ENCODE assay signal across 13 cellular contexts in the genomic region with DNA sequence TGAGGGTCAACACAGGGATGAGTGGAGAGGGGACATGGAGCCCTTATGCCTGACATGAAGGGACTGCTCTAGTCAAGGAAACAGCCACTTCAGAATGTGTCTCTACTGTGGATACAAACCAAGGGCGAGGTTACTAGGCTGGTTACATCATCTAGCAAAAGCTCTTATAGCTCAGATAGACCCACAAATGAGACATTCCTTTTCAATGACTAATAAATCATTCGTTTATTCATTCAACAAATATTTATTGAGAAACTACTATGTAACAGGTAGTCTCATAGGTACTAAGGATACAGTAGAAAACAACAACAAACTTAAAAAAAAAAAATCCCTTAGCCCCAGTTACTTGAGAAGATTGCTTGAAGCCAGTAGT.
A peak's percentile ranks its signal among the peaks of the same experiment; 100 is the strongest.
DNase-seq lines count a peak whose midpoint lies in the region; FAIRE-seq and TF ChIP-seq lines count a peak whose summit lies in the region.
"Had no signal": no experiment of that assay in that cellular context is flagged by ENCODE, and none has a peak within 500 bp of the region (broad histone marks: within the 10 kb centered on the region; RNA-seq: fewer than 3 reads in every experiment).

No MANE protein-coding gene starts in this region.

- H2AFZ ChIP-seq in keratinocyte (ENCODE audit: control insufficient read depth, low read length), result no peak overlapping the region
- H2AFZ ChIP-seq: parathyroid adenoma had no signal

- in situ Hi-C loops in astrocyte of the spinal cord (cut with HindIII; ENCODE audit: low sequenced_read_pairs) (no loop called here), G401 (cut with HindIII; ENCODE audit: low sequenced_read_pairs) (no loop called here)

- no peak overlapping the region for H3K4me3 ChIP-seq in astrocyte of the spinal cord (ENCODE audit: low read depth, low read length)
- no peak overlapping the region for H3K4me3 ChIP-seq in keratinocyte (ENCODE audit: control insufficient read depth in 2 of 3, extremely low read depth in 1 of 3, insufficient read depth in 2 of 3, low read depth in 1 of 3, low read length in 3 of 3)
- H3K4me3 ChIP-seq in BE2C (ENCODE audit: low read depth, low read length), result no peak overlapping the region
- H3K4me3 ChIP-seq in ovary, result no peak overlapping the region
- H3K4me3 ChIP-seq: adrenal gland had no signal

- no peak overlapping the region for H3K9ac ChIP-seq in keratinocyte (ENCODE audit: control insufficient read depth, extremely low read depth, insufficient read depth, low read length)
- H3K9ac ChIP-seq: parathyroid adenoma had no signal

- FAIRE-seq in HTR-8/SVneo (lab: Jason Lieb, UNC), result no peak
- FAIRE-seq in keratinocyte (lab: Jason Lieb, UNC), result peak; percentile 65

- TF ChIP-seq CTCF in astrocyte of the spinal cord (IDR thresholded peaks at IDR 0.05; ENCODE audit: low read depth, low read length) (no peak), keratinocyte (optimal IDR thresholded peaks at IDR 0.05 in 1 of 3, IDR thresholded peaks at IDR 0.05 in 1 of 3, conservative IDR thresholded peaks at IDR 0.05 in 1 of 3; ENCODE audit: extremely low read depth in 1 of 3, insufficient read depth in 2 of 3, low read length in 3 of 3) (no peak), BE2C (IDR thresholded peaks at IDR 0.05; ENCODE audit: low read depth, low read length) (no peak), ovary (IDR thresholded peaks at IDR 0.05) (no peak)

- dilution Hi-C loops in keratinocyte (cut with MboI; ENCODE audit: extremely low pct_ligation_motif_present, low sequenced_read_pairs), result no loop called here

- peak; percentile 66 for DNase-seq in AG08395 (ENCODE audit: low spot score)
- DNase-seq in HTR-8/SVneo (ENCODE audit: insufficient read length, low spot score), result peak; percentile 23
- peak; percentile 79 for DNase-seq in astrocyte of the spinal cord (ENCODE audit: low read depth, low spot score)
- DNase-seq in keratinocyte (ENCODE audit: low read depth, low spot score), result peak; percentile 63
- DNase-seq in BE2C, result no peak
- DNase-seq in G401 (ENCODE audit: low spot score), result no peak
- DNase-seq in ecto neural progenitor cell (ENCODE audit: low spot score), result no peak
- DNase-seq in ovary, result no peak
- DNase-seq: ACHN; adrenal gland; effector CD4-positive, alpha-beta T cell; NCI-H146 had no signal

- H3K27me3 ChIP-seq in keratinocyte (ENCODE audit: control insufficient read depth, extremely low read depth, insufficient read depth, low read length) (no peaks in the 10 kb centered on the region), BE2C (no peaks in the 10 kb centered on the region), ovary (no peaks in the 10 kb centered on the region)
- H3K27me3 ChIP-seq: adrenal gland had no signal

- no peaks in the 10 kb centered on the region for H4K20me1 ChIP-seq in keratinocyte (ENCODE audit: control insufficient read depth, extremely low read depth, insufficient read depth, low read length)

- no peak overlapping the region for H3K4me2 ChIP-seq in keratinocyte (ENCODE audit: control insufficient read depth, extremely low read depth, insufficient read depth, low read depth, low read length)

- peaks cover 13% of the 10 kb centered on the region for H3K4me1 ChIP-seq in keratinocyte (ENCODE audit: control insufficient read depth, extremely low read depth, insufficient read depth, low read length)
- no peaks in the 10 kb centered on the region for H3K4me1 ChIP-seq in BE2C
- no peaks in the 10 kb centered on the region for H3K4me1 ChIP-seq in ovary (ENCODE audit: insufficient read depth)
- H3K4me1 ChIP-seq: adrenal gland, parathyroid adenoma had no signal

- no peaks in the 10 kb centered on the region for H3K79me2 ChIP-seq in keratinocyte (ENCODE audit: control insufficient read depth, insufficient read depth, low read length)

- H3K27ac ChIP-seq in keratinocyte (ENCODE audit: control insufficient read depth, insufficient read depth, low read length), result peak overlapping the region; percentile 75
- no peak overlapping the region for H3K27ac ChIP-seq in ovary
- H3K27ac ChIP-seq: adrenal gland, parathyroid adenoma had no signal

- no peak for TF ChIP-seq POLR2A in ovary (IDR thresholded peaks at IDR 0.05)

- intact Hi-C loops in ovary (cut with DNase I), result no loop called here

- no peaks in the 10 kb centered on the region for H3K9me1 ChIP-seq in keratinocyte (ENCODE audit: control insufficient read depth, extremely low read depth, insufficient read depth, low read length)

- no peaks in the 10 kb centered on the region for H3K9me3 ChIP-seq in keratinocyte (ENCODE audit: control insufficient read depth, low read depth, low read length)
- no peaks in the 10 kb centered on the region for H3K9me3 ChIP-seq in BE2C
- no peaks in the 10 kb centered on the region for H3K9me3 ChIP-seq in ovary
- H3K9me3 ChIP-seq: adrenal gland had no signal

- WGBS in ovary, 3 donors, result 68 to 91% (median 90%) methylated on average over 2 of the region's 2 CpGs

- TF ChIP-seq EP300 in ovary (IDR thresholded peaks at IDR 0.05), result no peak

- H3K36me3 ChIP-seq in keratinocyte (ENCODE audit: control insufficient read depth in 2 of 2, extremely low read depth in 1 of 2, insufficient read depth in 2 of 2, low read length in 2 of 2) (no peaks in the 10 kb centered on the region), BE2C (no peaks in the 10 kb centered on the region), ovary (no peaks in the 10 kb centered on the region)

Comparison
In these comparisons a context has a peak if more than half of its experiments do, and no peak if none do; other contexts are left out.
1. DNase-seq: peak in AG08395 (single experiment), HTR-8/SVneo (single experiment), astrocyte of the spinal cord (single experiment) and keratinocyte (single experiment); none in BE2C (single experiment), G401 (single experiment), ecto neural progenitor cell (single experiment) and ovary (0 of 5).